Comparison of ENCODE assay signal across 16 cellular contexts in genomic region chr19:28465317-28466086, GRCh38.
A peak's percentile ranks its signal among the peaks of the same experiment; 100 is the strongest.
DNase-seq lines count a peak whose midpoint lies in the region; ATAC-seq, FAIRE-seq and TF ChIP-seq lines count a peak whose summit lies in the region.
"Had no signal": no experiment of that assay in that cellular context is flagged by ENCODE, and none has a peak within 500 bp of the region (broad histone marks: within the 10 kb centered on the region; RNA-seq: fewer than 3 reads in every experiment).

No MANE protein-coding gene starts in this region.

- no peaks in the 10 kb centered on the region for H3K27me3 Mint-ChIP-seq in stimulated activated naive CD8-positive, alpha-beta T cell treated with anti-CD3 and anti-CD28 coated beads, Interleukin-15, Interleukin-2, amounts not matched to agents 100 ng/mL and 50 ng/mL, for 24 hours
- H3K27me3 Mint-ChIP-seq: activated CD4-positive, alpha-beta memory T cell treated with anti-CD3 and anti-CD28 coated beads, Interleukin-2, amount 10 ng/mL, durations not matched to agents 7 days and 5 days; B cell had no signal

- peaks cover 39% of the 10 kb centered on the region for H3K4me1 Mint-ChIP-seq in stimulated activated naive CD8-positive, alpha-beta T cell treated with anti-CD3 and anti-CD28 coated beads, Interleukin-15, Interleukin-2, amounts not matched to agents 100 ng/mL and 50 ng/mL, for 24 hours (ENCODE audit: low read depth)
- H3K4me1 Mint-ChIP-seq: activated CD4-positive, alpha-beta memory T cell treated with anti-CD3 and anti-CD28 coated beads, Interleukin-2, amount 10 ng/mL, durations not matched to agents 7 days and 5 days had no signal

- H3K27ac Mint-ChIP-seq in stimulated activated naive CD8-positive, alpha-beta T cell treated with anti-CD3 and anti-CD28 coated beads, Interleukin-15, Interleukin-2, amounts not matched to agents 100 ng/mL and 50 ng/mL, for 24 hours, result peak overlapping the region; percentile 47
- H3K27ac Mint-ChIP-seq: activated CD4-positive, alpha-beta memory T cell treated with anti-CD3 and anti-CD28 coated beads, Interleukin-2, amount 10 ng/mL, durations not matched to agents 7 days and 5 days; B cell; T-helper 2 cell treated with Interferon-gamma antibody and Interleukin-4, amounts not matched to agents 5 μg/mL and 100 μg/mL, for 36 hours had no signal

- TF ChIP-seq CTCF in fibroblast of the aortic adventitia (IDR thresholded peaks at IDR 0.05; ENCODE audit: insufficient read depth, low read length), result no peak

- FAIRE-seq in urothelium cell line (lab: Jason Lieb, UNC), result peak; percentile 95
- FAIRE-seq: colon had no signal

- H3K4me3 ChIP-seq in fibroblast of the aortic adventitia (ENCODE audit: low read depth, low read length), result no peak overlapping the region
- H3K4me3 ChIP-seq: heart left ventricle, pancreas had no signal

- no peaks in the 10 kb centered on the region for H3K9me3 Mint-ChIP-seq in stimulated activated naive CD8-positive, alpha-beta T cell treated with anti-CD3 and anti-CD28 coated beads, Interleukin-15, Interleukin-2, amounts not matched to agents 100 ng/mL and 50 ng/mL, for 24 hours
- H3K9me3 Mint-ChIP-seq: activated CD4-positive, alpha-beta memory T cell treated with anti-CD3 and anti-CD28 coated beads, Interleukin-2, amount 10 ng/mL, durations not matched to agents 7 days and 5 days; T-helper 2 cell treated with Interferon-gamma antibody and Interleukin-4, amounts not matched to agents 5 μg/mL and 100 μg/mL, for 36 hours had no signal

- no peak overlapping the region for H3K4me3 Mint-ChIP-seq in stimulated activated naive CD8-positive, alpha-beta T cell treated with anti-CD3 and anti-CD28 coated beads, Interleukin-15, Interleukin-2, amounts not matched to agents 100 ng/mL and 50 ng/mL, for 24 hours
- H3K4me3 Mint-ChIP-seq: activated CD4-positive, alpha-beta memory T cell treated with anti-CD3 and anti-CD28 coated beads, Interleukin-2, amount 10 ng/mL, durations not matched to agents 7 days and 5 days; B cell; T-helper 2 cell treated with Interferon-gamma antibody and Interleukin-4, amounts not matched to agents 5 μg/mL and 100 μg/mL, for 36 hours had no signal

- DNase-seq in stimulated activated naive CD8-positive, alpha-beta T cell treated with anti-CD3 and anti-CD28 coated beads, Interleukin-15, Interleukin-2, amounts not matched to agents 100 U/mL and 50 U/mL, for 24 hours, result no peak
- DNase-seq in OCI-M2 (lab: John Stamatoyannopoulos, UW; ENCODE audit: unreplicated experiment) (peak; percentile 97), fibroblast of the aortic adventitia (ENCODE audit: low read depth) (peak; percentile 56), urothelium cell line (ENCODE audit: low spot score) (peak; percentile 68), NCI-H748 treated with DMSO at 0.1 percent for 48 hours (lab: John Stamatoyannopoulos, UW) (no peak), NCI-H69 (lab: John Stamatoyannopoulos, UW) (no peak)
- DNase-seq: amniotic stem cell, GOT3 had no signal

- ATAC-seq in stimulated activated naive CD8-positive, alpha-beta T cell treated with anti-CD3 and anti-CD28 coated beads, Interleukin-15, Interleukin-2, amounts not matched to agents 100 U/mL and 50 U/mL, for 24 hours, result no peak
- ATAC-seq in GM18511 (IDR thresholded peaks at IDR 0.05; ENCODE audit: unreplicated experiment), result no peak

- no peaks in the 10 kb centered on the region for H3K36me3 Mint-ChIP-seq in stimulated activated naive CD8-positive, alpha-beta T cell treated with anti-CD3 and anti-CD28 coated beads, Interleukin-15, Interleukin-2, amounts not matched to agents 100 ng/mL and 50 ng/mL, for 24 hours (ENCODE audit: low read depth)

Comparison
In these comparisons a context has a peak if more than half of its experiments do, and no peak if none do; other contexts are left out.
1. DNase-seq: peak in OCI-M2 (single experiment), fibroblast of the aortic adventitia (single experiment) and urothelium cell line (single experiment); none in stimulated activated naive CD8-positive, alpha-beta T cell treated with anti-CD3 and anti-CD28 coated beads, Interleukin-15, Interleukin-2, amounts not matched to agents 100 U/mL and 50 U/mL, for 24 hours (single experiment), NCI-H748 treated with DMSO at 0.1 percent for 48 hours (single experiment) and NCI-H69 (single experiment).